In genomic region chr7:49333180-49333881, GRCh38 we compare ENCODE assay signal across 26 cellular contexts.
DNase-seq lines count a peak whose midpoint lies in the region; ATAC-seq, FAIRE-seq and TF ChIP-seq lines count a peak whose summit lies in the region.
"Had no signal": no experiment of that assay in that cellular context is flagged by ENCODE, and none has a peak within 500 bp of the region (broad histone marks: within the 10 kb centered on the region; RNA-seq: fewer than 3 reads in every experiment).

No MANE protein-coding gene starts in this region.

- POLR2A ChIA-PET in GM12878 (lab: Charles Lee) = no interaction called here

- DNase-seq in GM12878 (ENCODE audit: low read depth, low spot score) (peak; percentile 5), G401 (ENCODE audit: low spot score) (no peak), NOMO-1 treated with DMSO at 0.1 percent for 48 hours (lab: John Stamatoyannopoulos, UW; ENCODE audit: unreplicated experiment) (no peak), breast epithelium (ENCODE audit: low spot score in 2 of 2) (no peak)
- no peak for DNase-seq in activated T-cell treated with anti-CD3 and anti-CD28 coated beads, Interleukin-2, amount 50 U/mL, for 48 hours
- DNase-seq: activated CD4-positive, alpha-beta T cell treated with anti-CD3 and anti-CD28 coated beads, Interleukin-2, amount 10 ng/mL, durations not matched to agents 7 days and 5 days; activated CD8-positive, alpha-beta memory T cell treated with anti-CD3 and anti-CD28 coated beads, Interleukin-2, amount 50 U/mL, for 48 hours; activated naive CD8-positive, alpha-beta T cell treated with anti-CD3 and anti-CD28 coated beads, Interleukin-2, amount 50 U/mL, for 24 hours; CD4-positive, alpha-beta T cell; effector CD8-positive, alpha-beta T cell; foreskin melanocyte; GM23248; NCI-H1436 treated with DMSO at 0.1 percent for 48 hours; NCI-H524; sigmoid colon; stimulated activated CD4-positive, alpha-beta T cell treated with anti-CD3 and anti-CD28 coated beads, Interleukin-15, amount 100 ng/mL, for 24 hours; stimulated activated CD8-positive, alpha-beta memory T cell treated with anti-CD3 and anti-CD28 coated beads, Interleukin-4, amount 100 ng/mL, for 48 hours had no signal

- no peak for TF ChIP-seq CTCF in GM12878 (IDR thresholded peaks at IDR 0.05 in 2 of 3, conservative IDR thresholded peaks at IDR 0.05 in 1 of 3; ENCODE audit: control insufficient read depth in 2 of 3, extremely low read depth in 1 of 3, insufficient read depth in 1 of 3, low read depth in 3 of 3, low read length in 3 of 3)
- TF ChIP-seq CTCF in breast epithelium (IDR thresholded peaks at IDR 0.05) = no peak

- BruUV-seq in GM12878 (replicated peaks; lab: Mats Ljungman, UMichigan) = no TSS peak

- no peaks in the 10 kb centered on the region for H3K27me3 ChIP-seq in GM12878 (replicated peaks in 1 of 2; ENCODE audit: control insufficient read depth in 2 of 2, insufficient read depth in 2 of 2, low read length in 1 of 2)
- H3K27me3 ChIP-seq in breast epithelium = no peaks in the 10 kb centered on the region
- H3K27me3 ChIP-seq: hepatocyte, sigmoid colon had no signal

- no peak overlapping the region for H3K9ac ChIP-seq in GM12878 (ENCODE audit: control insufficient read depth, insufficient read depth, low read length)
- H3K9ac ChIP-seq: GM23248, parathyroid adenoma had no signal

- intact Hi-C loops in GM12878 (cut with micrococcal nuclease; ENCODE audit: unreplicated experiment) = no loop called here
- intact Hi-C loops in breast epithelium (cut with DNase I; ENCODE audit: low total_unique reads) = no loop called here

- in situ Hi-C loops in GM12878 (cut with MboI) (no loop called here), G401 (cut with HindIII; ENCODE audit: low sequenced_read_pairs) (no loop called here)

- H4K20me1 ChIP-seq in GM12878 (ENCODE audit: control insufficient read depth, insufficient read depth) = no peaks in the 10 kb centered on the region

- H2AFZ ChIP-seq in GM12878 (ENCODE audit: control insufficient read depth, low read depth, low read length) = no peak overlapping the region
- H2AFZ ChIP-seq: GM23248, hepatocyte, parathyroid adenoma had no signal

- CTCF ChIA-PET in GM12878 (lab: Yijun Ruan, JAX) = no interaction called here

- no peak for TF ChIP-seq EP300 in GM12878 (IDR thresholded peaks at IDR 0.05; ENCODE audit: borderline replicate concordance in 1 of 2, control insufficient read depth in 1 of 2, low read depth in 2 of 2, low read length in 2 of 2)

- TF ChIP-seq POLR2A in GM12878 (IDR thresholded peaks at IDR 0.05; ENCODE audit: low read depth, low read length) (no peak), breast epithelium (IDR thresholded peaks at IDR 0.05) (no peak)

- SMC1A ChIA-PET in GM12878 (lab: Charles Lee; ENCODE audit: uncharacterized antibody, unreplicated experiment) = no interaction called here

- H3K4me3 ChIP-seq in GM12878 (no peak overlapping the region), breast epithelium (no peak overlapping the region)
- H3K4me3 ChIP-seq: GM23248, hepatocyte, sigmoid colon had no signal

- peak overlapping the region; percentile 3; the same call in 1 of the 2 replicates for H3K27ac ChIP-seq in GM12878 (ENCODE audit: control insufficient read depth, insufficient read depth)
- H3K27ac ChIP-seq in breast epithelium = no peak overlapping the region
- H3K27ac ChIP-seq: GM23248, hepatocyte, parathyroid adenoma, sigmoid colon, VCaP had no signal

- H3K36me3 ChIP-seq in GM12878 (ENCODE audit: control insufficient read depth in 2 of 2, insufficient read depth in 2 of 2, low read length in 1 of 2) (no peaks in the 10 kb centered on the region), breast epithelium (no peaks in the 10 kb centered on the region)
- H3K36me3 ChIP-seq: sigmoid colon had no signal

- H3K4me2 ChIP-seq in GM12878 (ENCODE audit: control insufficient read depth, insufficient read depth) = no peak overlapping the region
- H3K4me2 ChIP-seq: hepatocyte had no signal

- TF ChIP-seq RAD21 in GM12878 (IDR thresholded peaks at IDR 0.05; ENCODE audit: insufficient read depth, low read depth, low read length) = no peak

- H3K4me1 ChIP-seq in GM12878 (ENCODE audit: control insufficient read depth, insufficient read depth, low read length) (no peaks in the 10 kb centered on the region), breast epithelium (no peaks in the 10 kb centered on the region)
- H3K4me1 ChIP-seq: parathyroid adenoma, sigmoid colon had no signal

- ATAC-seq in GM19023 (IDR thresholded peaks at IDR 0.05; ENCODE audit: unreplicated experiment) = peak; percentile 76
- peak; percentile 82 for ATAC-seq in HG02642 (IDR thresholded peaks at IDR 0.05; ENCODE audit: poor library complexity, unreplicated experiment)
- peak; percentile 90 for ATAC-seq in HG03432 (IDR thresholded peaks at IDR 0.05; ENCODE audit: unreplicated experiment)
- ATAC-seq in GM12878 = peak; percentile 40
- ATAC-seq: activated naive CD8-positive, alpha-beta T cell treated with anti-CD3 and anti-CD28 coated beads, Interleukin-2, amount 50 U/mL, for 24 hours; natural killer cell treated with Interleukin-12 subunit alpha and Interleukin-12 subunit beta and Interleukin-15 and Interleukin-18, amount 100 ng/mL, for 72 hours; SK-N-SH treated with all-trans-retinoic acid at 6 μM for 48 hours had no signal

- no peaks in the 10 kb centered on the region for H3K79me2 ChIP-seq in GM12878 (ENCODE audit: control insufficient read depth, insufficient read depth, low read length)
- H3K79me2 ChIP-seq: hepatocyte, parathyroid adenoma had no signal

- RAD21 ChIA-PET in GM12878 (lab: Charles Lee; ENCODE audit: unreplicated experiment) = no interaction called here

- 5% methylated on average over 4 of the region's 4 CpGs for WGBS in GM12878 (ENCODE audit: insufficient coverage, insufficient replicate concordance, low lambda C conversion rate, missing lambda C conversion rate)

- peak; percentile 18 for FAIRE-seq in GM12878 (lab: Jason Lieb, UNC)
- FAIRE-seq: G401.6 had no signal

- H3K9me3 ChIP-seq in GM12878 (replicated peaks; ENCODE audit: control insufficient read depth, insufficient read depth, low read length) = no peaks in the 10 kb centered on the region
- no peaks in the 10 kb centered on the region for H3K9me3 ChIP-seq in breast epithelium
- H3K9me3 ChIP-seq: sigmoid colon had no signal

TF ChIP-seq in GM12878, 131 proteins besides CTCF, POLR2A, EP300 and RAD21 (continues in another document):
- TF ChIP-seq, protein P1, sequence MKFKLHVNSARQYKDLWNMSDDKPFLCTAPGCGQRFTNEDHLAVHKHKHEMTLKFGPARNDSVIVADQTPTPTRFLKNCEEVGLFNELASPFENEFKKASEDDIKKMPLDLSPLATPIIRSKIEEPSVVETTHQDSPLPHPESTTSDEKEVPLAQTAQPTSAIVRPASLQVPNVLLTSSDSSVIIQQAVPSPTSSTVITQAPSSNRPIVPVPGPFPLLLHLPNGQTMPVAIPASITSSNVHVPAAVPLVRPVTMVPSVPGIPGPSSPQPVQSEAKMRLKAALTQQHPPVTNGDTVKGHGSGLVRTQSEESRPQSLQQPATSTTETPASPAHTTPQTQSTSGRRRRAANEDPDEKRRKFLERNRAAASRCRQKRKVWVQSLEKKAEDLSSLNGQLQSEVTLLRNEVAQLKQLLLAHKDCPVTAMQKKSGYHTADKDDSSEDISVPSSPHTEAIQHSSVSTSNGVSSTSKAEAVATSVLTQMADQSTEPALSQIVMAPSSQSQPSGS (IDR thresholded peaks at IDR 0.05; ENCODE audit: low read length) = peak; percentile 44; the same call in 1 of the 2 replicates
- TF ChIP-seq ZBTB4 (CRISPR knock-in tag; IDR thresholded peaks at IDR 0.05) = no peak
- TF ChIP-seq NFIC (IDR thresholded peaks at IDR 0.05; ENCODE audit: low read depth, low read length) = peak; percentile 76
- TF ChIP-seq TCF12 (IDR thresholded peaks at IDR 0.05; ENCODE audit: low read depth, low read length) = peak; percentile 63; the same call in 1 of the 2 replicates
- TF ChIP-seq USF1 (IDR thresholded peaks at IDR 0.05; ENCODE audit: borderline replicate concordance, extremely low read length, insufficient read depth, low read depth, low read length) = no peak
- TF ChIP-seq MEF2B (IDR thresholded peaks at IDR 0.05; ENCODE audit: partially characterized antibody, poor library complexity, severe bottlenecking) = no peak

Comparison
In these comparisons a context has a peak if more than half of its experiments do, and no peak if none do; other contexts are left out.
1. ATAC-seq: peak in every context shown above with its lines; median percentile 90 in HG03432; 82 in HG02642; 76 in GM19023; 40 in GM12878.